ENCODE assay signal across 1 cellular context in the genomic region with DNA sequence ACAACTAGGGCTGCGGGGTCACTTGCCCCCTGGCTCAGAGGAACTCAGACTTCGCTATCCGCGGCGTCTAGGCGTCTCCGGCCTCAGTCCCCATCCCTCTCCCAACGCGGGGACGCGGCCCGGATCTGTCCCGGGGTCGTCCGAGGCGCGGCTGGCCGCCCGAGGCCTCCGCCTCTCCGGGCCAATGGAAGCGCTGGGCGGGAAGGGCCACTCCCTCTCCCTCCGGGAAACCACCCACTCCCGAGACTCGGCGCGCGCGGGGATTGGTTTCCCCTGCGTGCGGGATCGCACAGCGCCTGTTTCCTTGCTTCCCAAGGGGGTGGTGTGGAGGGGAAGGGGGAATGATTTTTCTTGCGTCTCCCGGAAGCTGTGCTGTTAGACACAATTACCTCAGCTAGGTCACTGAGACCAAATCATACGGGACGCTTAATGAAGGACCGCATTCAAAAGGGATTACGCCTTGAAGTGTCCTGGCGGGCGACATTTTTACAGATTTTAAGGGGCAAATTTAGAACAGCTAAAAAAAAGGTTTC.
TF ChIP-seq lines count a peak whose summit lies in the region.

No MANE protein-coding gene starts in this region.

TF ChIP-seq in HepG2, 621 proteins besides CTCF, POLR2A, EP300 and RAD21 (continued from another document and continues in another):
- TF ChIP-seq, protein P1, sequence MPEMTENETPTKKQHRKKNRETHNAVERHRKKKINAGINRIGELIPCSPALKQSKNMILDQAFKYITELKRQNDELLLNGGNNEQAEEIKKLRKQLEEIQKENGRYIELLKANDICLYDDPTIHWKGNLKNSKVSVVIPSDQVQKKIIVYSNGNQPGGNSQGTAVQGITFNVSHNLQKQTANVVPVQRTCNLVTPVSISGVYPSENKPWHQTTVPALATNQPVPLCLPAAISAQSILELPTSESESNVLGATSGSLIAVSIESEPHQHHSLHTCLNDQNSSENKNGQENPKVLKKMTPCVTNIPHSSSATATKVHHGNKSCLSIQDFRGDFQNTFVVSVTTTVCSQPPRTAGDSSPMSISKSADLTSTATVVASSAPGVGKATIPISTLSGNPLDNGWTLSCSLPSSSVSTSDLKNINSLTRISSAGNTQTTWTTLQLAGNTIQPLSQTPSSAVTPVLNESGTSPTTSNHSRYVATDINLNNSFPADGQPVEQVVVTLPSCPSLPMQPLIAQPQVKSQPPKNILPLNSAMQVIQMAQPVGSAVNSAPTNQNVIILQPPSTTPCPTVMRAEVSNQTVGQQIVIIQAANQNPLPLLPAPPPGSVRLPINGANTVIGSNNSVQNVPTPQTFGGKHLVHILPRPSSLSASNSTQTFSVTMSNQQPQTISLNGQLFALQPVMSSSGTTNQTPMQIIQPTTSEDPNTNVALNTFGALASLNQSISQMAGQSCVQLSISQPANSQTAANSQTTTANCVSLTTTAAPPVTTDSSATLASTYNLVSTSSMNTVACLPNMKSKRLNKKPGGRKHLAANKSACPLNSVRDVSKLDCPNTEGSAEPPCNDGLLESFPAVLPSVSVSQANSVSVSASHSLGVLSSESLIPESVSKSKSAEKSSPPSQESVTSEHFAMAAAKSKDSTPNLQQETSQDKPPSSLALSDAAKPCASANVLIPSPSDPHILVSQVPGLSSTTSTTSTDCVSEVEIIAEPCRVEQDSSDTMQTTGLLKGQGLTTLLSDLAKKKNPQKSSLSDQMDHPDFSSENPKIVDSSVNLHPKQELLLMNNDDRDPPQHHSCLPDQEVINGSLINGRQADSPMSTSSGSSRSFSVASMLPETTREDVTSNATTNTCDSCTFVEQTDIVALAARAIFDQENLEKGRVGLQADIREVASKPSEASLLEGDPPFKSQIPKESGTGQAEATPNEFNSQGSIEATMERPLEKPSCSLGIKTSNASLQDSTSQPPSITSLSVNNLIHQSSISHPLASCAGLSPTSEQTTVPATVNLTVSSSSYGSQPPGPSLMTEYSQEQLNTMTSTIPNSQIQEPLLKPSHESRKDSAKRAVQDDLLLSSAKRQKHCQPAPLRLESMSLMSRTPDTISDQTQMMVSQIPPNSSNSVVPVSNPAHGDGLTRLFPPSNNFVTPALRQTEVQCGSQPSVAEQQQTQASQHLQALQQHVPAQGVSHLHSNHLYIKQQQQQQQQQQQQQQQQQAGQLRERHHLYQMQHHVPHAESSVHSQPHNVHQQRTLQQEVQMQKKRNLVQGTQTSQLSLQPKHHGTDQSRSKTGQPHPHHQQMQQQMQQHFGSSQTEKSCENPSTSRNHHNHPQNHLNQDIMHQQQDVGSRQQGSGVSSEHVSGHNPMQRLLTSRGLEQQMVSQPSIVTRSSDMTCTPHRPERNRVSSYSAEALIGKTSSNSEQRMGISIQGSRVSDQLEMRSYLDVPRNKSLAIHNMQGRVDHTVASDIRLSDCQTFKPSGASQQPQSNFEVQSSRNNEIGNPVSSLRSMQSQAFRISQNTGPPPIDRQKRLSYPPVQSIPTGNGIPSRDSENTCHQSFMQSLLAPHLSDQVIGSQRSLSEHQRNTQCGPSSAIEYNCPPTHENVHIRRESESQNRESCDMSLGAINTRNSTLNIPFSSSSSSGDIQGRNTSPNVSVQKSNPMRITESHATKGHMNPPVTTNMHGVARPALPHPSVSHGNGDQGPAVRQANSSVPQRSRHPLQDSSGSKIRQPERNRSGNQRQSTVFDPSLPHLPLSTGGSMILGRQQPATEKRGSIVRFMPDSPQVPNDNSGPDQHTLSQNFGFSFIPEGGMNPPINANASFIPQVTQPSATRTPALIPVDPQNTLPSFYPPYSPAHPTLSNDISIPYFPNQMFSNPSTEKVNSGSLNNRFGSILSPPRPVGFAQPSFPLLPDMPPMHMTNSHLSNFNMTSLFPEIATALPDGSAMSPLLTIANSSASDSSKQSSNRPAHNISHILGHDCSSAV (CRISPR knock-in tag; IDR thresholded peaks at IDR 0.05; ENCODE audit: borderline replicate concordance), result no peak
- TF ChIP-seq ZNF670 (CRISPR knock-in tag; IDR thresholded peaks at IDR 0.05; ENCODE audit: borderline replicate concordance) (0 out of 2 replicates have a peak, but pooled peaks have one; percentile 74), MTF1 (CRISPR knock-in tag; IDR thresholded peaks at IDR 0.05) (no peak), BHLHE40 (IDR thresholded peaks at IDR 0.05; ENCODE audit: low read length) (no peak), ATAD3A (CRISPR knock-in tag; IDR thresholded peaks at IDR 0.05) (no peak), REPIN1 (CRISPR knock-in tag; IDR thresholded peaks at IDR 0.05; ENCODE audit: borderline replicate concordance, low read depth) (0 out of 2 replicates have a peak, but pooled peaks have one; percentile 24), PPARG (CRISPR knock-in tag; conservative IDR thresholded peaks at IDR 0.05) (no peak), RBM39 (IDR thresholded peaks at IDR 0.05; ENCODE audit: low read depth, low read length, poor library complexity, severe bottlenecking) (no peak), ZFP82 (CRISPR knock-in tag; IDR thresholded peaks at IDR 0.05; ENCODE audit: borderline replicate concordance) (peak; percentile 79; the same call in 1 of the 2 replicates), RBM22 (optimal IDR thresholded peaks at IDR 0.05; ENCODE audit: low read length) (no peak), KDM4B (CRISPR knock-in tag; IDR thresholded peaks at IDR 0.05) (no peak), BORCS8-MEF2B (CRISPR knock-in tag; IDR thresholded peaks at IDR 0.05) (no peak), ETV5 (CRISPR knock-in tag; IDR thresholded peaks at IDR 0.05; ENCODE audit: borderline replicate concordance) (peak; percentile 69; the same call in 1 of the 2 replicates), PAF1 (CRISPR knock-in tag; IDR thresholded peaks at IDR 0.05) (no peak), KAT7 (CRISPR knock-in tag; IDR thresholded peaks at IDR 0.05; ENCODE audit: borderline replicate concordance) (no peak), ZMAT3 (CRISPR knock-in tag; conservative IDR thresholded peaks at IDR 0.05) (peak; percentile 63; the same call in 1 of the 2 replicates), SCMH1 (CRISPR knock-in tag; IDR thresholded peaks at IDR 0.05; ENCODE audit: borderline replicate concordance) (no peak), ZNF180 (CRISPR knock-in tag; IDR thresholded peaks at IDR 0.05; ENCODE audit: borderline replicate concordance, low read depth) (no peak), TP53 (CRISPR knock-in tag; conservative IDR thresholded peaks at IDR 0.05) (no peak), ZNF296 (CRISPR knock-in tag; conservative IDR thresholded peaks at IDR 0.05) (no peak), CBFB (CRISPR knock-in tag; IDR thresholded peaks at IDR 0.05) (0 out of 2 replicates have a peak, but pooled peaks have one; percentile 38)
- TF ChIP-seq, protein P2, sequence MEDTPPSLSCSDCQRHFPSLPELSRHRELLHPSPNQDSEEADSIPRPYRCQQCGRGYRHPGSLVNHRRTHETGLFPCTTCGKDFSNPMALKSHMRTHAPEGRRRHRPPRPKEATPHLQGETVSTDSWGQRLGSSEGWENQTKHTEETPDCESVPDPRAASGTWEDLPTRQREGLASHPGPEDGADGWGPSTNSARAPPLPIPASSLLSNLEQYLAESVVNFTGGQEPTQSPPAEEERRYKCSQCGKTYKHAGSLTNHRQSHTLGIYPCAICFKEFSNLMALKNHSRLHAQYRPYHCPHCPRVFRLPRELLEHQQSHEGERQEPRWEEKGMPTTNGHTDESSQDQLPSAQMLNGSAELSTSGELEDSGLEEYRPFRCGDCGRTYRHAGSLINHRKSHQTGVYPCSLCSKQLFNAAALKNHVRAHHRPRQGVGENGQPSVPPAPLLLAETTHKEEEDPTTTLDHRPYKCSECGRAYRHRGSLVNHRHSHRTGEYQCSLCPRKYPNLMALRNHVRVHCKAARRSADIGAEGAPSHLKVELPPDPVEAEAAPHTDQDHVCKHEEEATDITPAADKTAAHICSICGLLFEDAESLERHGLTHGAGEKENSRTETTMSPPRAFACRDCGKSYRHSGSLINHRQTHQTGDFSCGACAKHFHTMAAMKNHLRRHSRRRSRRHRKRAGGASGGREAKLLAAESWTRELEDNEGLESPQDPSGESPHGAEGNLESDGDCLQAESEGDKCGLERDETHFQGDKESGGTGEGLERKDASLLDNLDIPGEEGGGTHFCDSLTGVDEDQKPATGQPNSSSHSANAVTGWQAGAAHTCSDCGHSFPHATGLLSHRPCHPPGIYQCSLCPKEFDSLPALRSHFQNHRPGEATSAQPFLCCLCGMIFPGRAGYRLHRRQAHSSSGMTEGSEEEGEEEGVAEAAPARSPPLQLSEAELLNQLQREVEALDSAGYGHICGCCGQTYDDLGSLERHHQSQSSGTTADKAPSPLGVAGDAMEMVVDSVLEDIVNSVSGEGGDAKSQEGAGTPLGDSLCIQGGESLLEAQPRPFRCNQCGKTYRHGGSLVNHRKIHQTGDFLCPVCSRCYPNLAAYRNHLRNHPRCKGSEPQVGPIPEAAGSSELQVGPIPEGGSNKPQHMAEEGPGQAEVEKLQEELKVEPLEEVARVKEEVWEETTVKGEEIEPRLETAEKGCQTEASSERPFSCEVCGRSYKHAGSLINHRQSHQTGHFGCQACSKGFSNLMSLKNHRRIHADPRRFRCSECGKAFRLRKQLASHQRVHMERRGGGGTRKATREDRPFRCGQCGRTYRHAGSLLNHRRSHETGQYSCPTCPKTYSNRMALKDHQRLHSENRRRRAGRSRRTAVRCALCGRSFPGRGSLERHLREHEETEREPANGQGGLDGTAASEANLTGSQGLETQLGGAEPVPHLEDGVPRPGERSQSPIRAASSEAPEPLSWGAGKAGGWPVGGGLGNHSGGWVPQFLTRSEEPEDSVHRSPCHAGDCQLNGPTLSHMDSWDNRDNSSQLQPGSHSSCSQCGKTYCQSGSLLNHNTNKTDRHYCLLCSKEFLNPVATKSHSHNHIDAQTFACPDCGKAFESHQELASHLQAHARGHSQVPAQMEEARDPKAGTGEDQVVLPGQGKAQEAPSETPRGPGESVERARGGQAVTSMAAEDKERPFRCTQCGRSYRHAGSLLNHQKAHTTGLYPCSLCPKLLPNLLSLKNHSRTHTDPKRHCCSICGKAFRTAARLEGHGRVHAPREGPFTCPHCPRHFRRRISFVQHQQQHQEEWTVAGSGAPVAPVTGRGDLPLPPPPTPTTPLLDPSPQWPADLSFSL (CRISPR knock-in tag; IDR thresholded peaks at IDR 0.05), result no peak
- TF ChIP-seq, protein P3, sequence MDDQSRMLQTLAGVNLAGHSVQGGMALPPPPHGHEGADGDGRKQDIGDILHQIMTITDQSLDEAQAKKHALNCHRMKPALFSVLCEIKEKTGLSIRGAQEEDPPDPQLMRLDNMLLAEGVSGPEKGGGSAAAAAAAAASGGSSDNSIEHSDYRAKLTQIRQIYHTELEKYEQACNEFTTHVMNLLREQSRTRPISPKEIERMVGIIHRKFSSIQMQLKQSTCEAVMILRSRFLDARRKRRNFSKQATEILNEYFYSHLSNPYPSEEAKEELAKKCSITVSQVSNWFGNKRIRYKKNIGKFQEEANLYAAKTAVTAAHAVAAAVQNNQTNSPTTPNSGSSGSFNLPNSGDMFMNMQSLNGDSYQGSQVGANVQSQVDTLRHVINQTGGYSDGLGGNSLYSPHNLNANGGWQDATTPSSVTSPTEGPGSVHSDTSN (CRISPR knock-in tag; IDR thresholded peaks at IDR 0.05; ENCODE audit: borderline replicate concordance), result no peak
- TF ChIP-seq, protein P4, sequence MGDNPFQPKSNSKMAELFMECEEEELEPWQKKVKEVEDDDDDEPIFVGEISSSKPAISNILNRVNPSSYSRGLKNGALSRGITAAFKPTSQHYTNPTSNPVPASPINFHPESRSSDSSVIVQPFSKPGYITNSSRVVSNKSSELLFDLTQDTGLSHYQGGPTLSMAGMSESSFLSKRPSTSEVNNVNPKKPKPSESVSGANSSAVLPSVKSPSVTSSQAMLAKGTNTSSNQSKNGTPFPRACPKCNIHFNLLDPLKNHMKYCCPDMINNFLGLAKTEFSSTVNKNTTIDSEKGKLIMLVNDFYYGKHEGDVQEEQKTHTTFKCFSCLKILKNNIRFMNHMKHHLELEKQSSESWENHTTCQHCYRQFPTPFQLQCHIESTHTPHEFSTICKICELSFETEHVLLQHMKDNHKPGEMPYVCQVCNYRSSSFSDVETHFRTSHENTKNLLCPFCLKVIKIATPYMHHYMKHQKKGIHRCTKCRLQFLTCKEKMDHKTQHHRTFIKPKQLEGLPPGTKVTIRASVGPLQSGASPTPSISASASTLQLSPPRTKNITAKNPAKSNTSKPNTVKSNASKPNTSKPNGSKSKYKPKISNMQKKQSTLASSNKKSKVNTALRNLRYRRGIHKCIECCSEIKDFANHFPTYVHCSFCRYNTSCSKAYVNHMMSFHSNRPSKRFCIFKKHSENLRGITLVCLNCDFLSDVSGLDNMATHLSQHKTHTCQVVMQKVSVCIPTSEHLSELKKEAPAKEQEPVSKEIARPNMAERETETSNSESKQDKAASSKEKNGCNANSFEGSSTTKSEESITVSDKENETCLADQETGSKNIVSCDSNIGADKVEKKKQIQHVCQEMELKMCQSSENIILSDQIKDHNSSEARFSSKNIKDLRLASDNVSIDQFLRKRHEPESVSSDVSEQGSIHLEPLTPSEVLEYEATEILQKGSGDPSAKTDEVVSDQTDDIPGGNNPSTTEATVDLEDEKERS (CRISPR knock-in tag; IDR thresholded peaks at IDR 0.05), result no peak
- TF ChIP-seq, protein P5, sequence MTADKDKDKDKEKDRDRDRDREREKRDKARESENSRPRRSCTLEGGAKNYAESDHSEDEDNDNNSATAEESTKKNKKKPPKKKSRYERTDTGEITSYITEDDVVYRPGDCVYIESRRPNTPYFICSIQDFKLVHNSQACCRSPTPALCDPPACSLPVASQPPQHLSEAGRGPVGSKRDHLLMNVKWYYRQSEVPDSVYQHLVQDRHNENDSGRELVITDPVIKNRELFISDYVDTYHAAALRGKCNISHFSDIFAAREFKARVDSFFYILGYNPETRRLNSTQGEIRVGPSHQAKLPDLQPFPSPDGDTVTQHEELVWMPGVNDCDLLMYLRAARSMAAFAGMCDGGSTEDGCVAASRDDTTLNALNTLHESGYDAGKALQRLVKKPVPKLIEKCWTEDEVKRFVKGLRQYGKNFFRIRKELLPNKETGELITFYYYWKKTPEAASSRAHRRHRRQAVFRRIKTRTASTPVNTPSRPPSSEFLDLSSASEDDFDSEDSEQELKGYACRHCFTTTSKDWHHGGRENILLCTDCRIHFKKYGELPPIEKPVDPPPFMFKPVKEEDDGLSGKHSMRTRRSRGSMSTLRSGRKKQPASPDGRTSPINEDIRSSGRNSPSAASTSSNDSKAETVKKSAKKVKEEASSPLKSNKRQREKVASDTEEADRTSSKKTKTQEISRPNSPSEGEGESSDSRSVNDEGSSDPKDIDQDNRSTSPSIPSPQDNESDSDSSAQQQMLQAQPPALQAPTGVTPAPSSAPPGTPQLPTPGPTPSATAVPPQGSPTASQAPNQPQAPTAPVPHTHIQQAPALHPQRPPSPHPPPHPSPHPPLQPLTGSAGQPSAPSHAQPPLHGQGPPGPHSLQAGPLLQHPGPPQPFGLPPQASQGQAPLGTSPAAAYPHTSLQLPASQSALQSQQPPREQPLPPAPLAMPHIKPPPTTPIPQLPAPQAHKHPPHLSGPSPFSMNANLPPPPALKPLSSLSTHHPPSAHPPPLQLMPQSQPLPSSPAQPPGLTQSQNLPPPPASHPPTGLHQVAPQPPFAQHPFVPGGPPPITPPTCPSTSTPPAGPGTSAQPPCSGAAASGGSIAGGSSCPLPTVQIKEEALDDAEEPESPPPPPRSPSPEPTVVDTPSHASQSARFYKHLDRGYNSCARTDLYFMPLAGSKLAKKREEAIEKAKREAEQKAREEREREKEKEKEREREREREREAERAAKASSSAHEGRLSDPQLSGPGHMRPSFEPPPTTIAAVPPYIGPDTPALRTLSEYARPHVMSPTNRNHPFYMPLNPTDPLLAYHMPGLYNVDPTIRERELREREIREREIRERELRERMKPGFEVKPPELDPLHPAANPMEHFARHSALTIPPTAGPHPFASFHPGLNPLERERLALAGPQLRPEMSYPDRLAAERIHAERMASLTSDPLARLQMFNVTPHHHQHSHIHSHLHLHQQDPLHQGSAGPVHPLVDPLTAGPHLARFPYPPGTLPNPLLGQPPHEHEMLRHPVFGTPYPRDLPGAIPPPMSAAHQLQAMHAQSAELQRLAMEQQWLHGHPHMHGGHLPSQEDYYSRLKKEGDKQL (CRISPR knock-in tag; IDR thresholded peaks at IDR 0.05; ENCODE audit: low read depth), result no peak
